Comparison of ENCODE assay signal across 8 cellular contexts in genomic region chr15:22979069-22979698, GRCh38. TPM values are rescaled to one million over a fixed set of nuclear protein-coding genes. Genes with fewer than 3 reads are reported as not detected.
DNase-seq lines count a peak whose midpoint lies in the region; ATAC-seq and TF ChIP-seq lines count a peak whose summit lies in the region.

No MANE protein-coding gene starts in this region.

- H3K27me3 ChIP-seq in gastroesophageal sphincter, result no peaks in the 10 kb centered on the region

- peak in 1 of 4 experiments; percentile 20 for TF ChIP-seq CTCF in gastroesophageal sphincter (IDR thresholded peaks at IDR 0.05)

- TF ChIP-seq POLR2A in gastroesophageal sphincter (IDR thresholded peaks at IDR 0.05), result no peak

- H3K36me3 ChIP-seq in gastroesophageal sphincter, result no peaks in the 10 kb centered on the region

- TF ChIP-seq EP300 in gastroesophageal sphincter (IDR thresholded peaks at IDR 0.05), result no peak

- H3K4me1 ChIP-seq in gastroesophageal sphincter, result peaks cover 0 to 30% (median 5%) of the 10 kb centered on the region in 3 donors

- peak overlapping the region; percentile 49 to 96 for H3K4me3 ChIP-seq in gastroesophageal sphincter

- 0 to 2% methylated on average over 1 to 18 of the region's 54 CpGs for WGBS in gastroesophageal sphincter (ENCODE audit: low coverage in 1 of 2), 2 donors

- peak overlapping the region in 3 of 4 donors; percentile 80 to 85 (median 84) for H3K27ac ChIP-seq in gastroesophageal sphincter

- no peaks in the 10 kb centered on the region for H3K9me3 ChIP-seq in gastroesophageal sphincter

- DNase-seq in SHP77 (lab: John Stamatoyannopoulos, UW) (peak; percentile 13 to 41), SHP77 treated with DMSO at 0.1 percent for 48 hours (lab: John Stamatoyannopoulos, UW) (no peak), NCI-H524 treated with DMSO at 0.1 percent for 48 hours (lab: John Stamatoyannopoulos, UW) (peak; percentile 19), occipital lobe (lab: John Stamatoyannopoulos, UW) (peak; percentile 48), NCI-H2196 (lab: John Stamatoyannopoulos, UW; ENCODE audit: unreplicated experiment) (no peak)
- peak; percentile 23 for DNase-seq in activated effector memory CD4-positive, alpha-beta T cell treated with Interleukin-2 at 50 U/mL for 16 hours

- ATAC-seq in HG02763 (IDR thresholded peaks at IDR 0.05; ENCODE audit: unreplicated experiment), result peak; percentile 45
- peak; percentile 34 for ATAC-seq in gastroesophageal sphincter

RNA-seq across cellular contexts. Expression of gene CYFIP1, which starts 1.0 kb away (rescaled TPM):
- total RNA-seq in gastroesophageal sphincter (100 to 1,000 TPM in 2 of 4 donors, 10 to 100 TPM in 2; 82.3 to 116 (median 101) TPM), occipital lobe (83.3 TPM)

Comparison
In these comparisons a context has a peak if more than half of its experiments do, and no peak if none do; other contexts are left out.
1. DNase-seq: peak in SHP77 (2 of 2), NCI-H524 treated with DMSO at 0.1 percent for 48 hours (single experiment), activated effector memory CD4-positive, alpha-beta T cell treated with Interleukin-2 at 50 U/mL for 16 hours (single experiment) and occipital lobe (single experiment); none in SHP77 treated with DMSO at 0.1 percent for 48 hours (single experiment) and NCI-H2196 (single experiment).